In genomic region chr6:67160820-67161219, GRCh38 we compare ENCODE assay signal across 26 cellular contexts.
"Had no signal": no experiment of that assay in that cellular context is flagged by ENCODE, and none has a peak within 500 bp of the region (broad histone marks: within the 10 kb centered on the region; RNA-seq: fewer than 3 reads in every experiment).

No MANE protein-coding gene starts in this region.

- H3K9me3 ChIP-seq: colonic mucosa, gastrocnemius medialis, lower lobe of right lung had no signal

- DNase-seq: colonic mucosa; cortex of kidney; effector CD8-positive, alpha-beta T cell; effector memory CD8-positive, alpha-beta T cell; endodermal cell; erythroblast; esophagus squamous epithelium; foreskin fibroblast; foreskin melanocyte; gastrocnemius medialis; glutamatergic neuron; head of caudate nucleus; heart right ventricle; hippocampal formation; left cardiac atrium; left lung; left ventricle myocardium superior; lower lobe of right lung; mesenchymal stem cell; midbrain; naive thymus-derived CD4-positive, alpha-beta T cell had no signal

- H3K27me3 ChIP-seq: colonic mucosa, esophagus squamous epithelium, gastrocnemius medialis, heart right ventricle, left lung had no signal

- FAIRE-seq: endometrium, islet of Langerhans, keratinocyte had no signal

- H3K27ac ChIP-seq: colonic mucosa, epithelial cell of prostate, esophagus squamous epithelium, gastrocnemius medialis, heart right ventricle, left lung, lower lobe of right lung had no signal

- H3K36me3 ChIP-seq: colonic mucosa, esophagus squamous epithelium, gastrocnemius medialis, heart right ventricle, left lung, lower lobe of right lung had no signal

- H3K4me1 ChIP-seq: colonic mucosa, esophagus squamous epithelium, gastrocnemius medialis, heart right ventricle, left lung, lower lobe of right lung had no signal

- ATAC-seq: effector memory CD8-positive, alpha-beta T cell; esophagus mucosa; gastrocnemius medialis; heart right ventricle; left cardiac atrium; left lung; left ventricle myocardium superior; lower lobe of right lung; naive thymus-derived CD4-positive, alpha-beta T cell had no signal

- H3K4me3 ChIP-seq: colonic mucosa, esophagus squamous epithelium, gastrocnemius medialis, heart right ventricle, left lung, lower lobe of right lung had no signal
